ENCODE assay signal across 14 cellular contexts in genomic region chr16:56301391-56301850, GRCh38.
DNase-seq lines count a peak whose midpoint lies in the region; TF ChIP-seq lines count a peak whose summit lies in the region.
"Had no signal": no experiment of that assay in that cellular context is flagged by ENCODE, and none has a peak within 500 bp of the region (broad histone marks: within the 10 kb centered on the region; RNA-seq: fewer than 3 reads in every experiment).

No MANE protein-coding gene starts in this region.

- H3K27ac Mint-ChIP-seq in type B pancreatic cell, result peak overlapping the region; percentile 46
- H3K27ac Mint-ChIP-seq in activated naive CD8-positive, alpha-beta T cell treated with anti-CD3 and anti-CD28 coated beads for 36 hours, result no peak overlapping the region
- H3K27ac Mint-ChIP-seq: activated naive CD4-positive, alpha-beta T cell treated with anti-CD3 and anti-CD28 coated beads, Interleukin-2, amount 10 ng/mL, durations not matched to agents 7 days and 5 days had no signal

- TF ChIP-seq CTCF in type B pancreatic cell (conservative IDR thresholded peaks at IDR 0.05), result no peak

- H3K27me3 Mint-ChIP-seq in type B pancreatic cell, result no peaks in the 10 kb centered on the region
- H3K27me3 Mint-ChIP-seq in activated naive CD8-positive, alpha-beta T cell treated with anti-CD3 and anti-CD28 coated beads for 36 hours, result peaks cover 12% of the 10 kb centered on the region

- no peaks in the 10 kb centered on the region for H3K36me3 Mint-ChIP-seq in type B pancreatic cell
- H3K36me3 Mint-ChIP-seq in activated naive CD8-positive, alpha-beta T cell treated with anti-CD3 and anti-CD28 coated beads for 36 hours, result no peaks in the 10 kb centered on the region
- H3K36me3 Mint-ChIP-seq: activated naive CD4-positive, alpha-beta T cell treated with anti-CD3 and anti-CD28 coated beads, Interleukin-2, amount 10 ng/mL, durations not matched to agents 7 days and 5 days; immature natural killer cell; naive thymus-derived CD8-positive, alpha-beta T cell had no signal

- peaks cover 45% of the 10 kb centered on the region for H3K4me1 Mint-ChIP-seq in type B pancreatic cell (ENCODE audit: unreplicated experiment)
- H3K4me1 Mint-ChIP-seq in activated naive CD8-positive, alpha-beta T cell treated with anti-CD3 and anti-CD28 coated beads for 36 hours, result peaks cover 8% of the 10 kb centered on the region
- H3K4me1 Mint-ChIP-seq: activated naive CD4-positive, alpha-beta T cell treated with anti-CD3 and anti-CD28 coated beads, Interleukin-2, amount 10 ng/mL, durations not matched to agents 7 days and 5 days; immature natural killer cell had no signal

- H3K9me3 Mint-ChIP-seq in type B pancreatic cell, result no peaks in the 10 kb centered on the region
- H3K9me3 Mint-ChIP-seq in activated naive CD8-positive, alpha-beta T cell treated with anti-CD3 and anti-CD28 coated beads for 36 hours, result no peaks in the 10 kb centered on the region
- H3K9me3 Mint-ChIP-seq: activated naive CD4-positive, alpha-beta T cell treated with anti-CD3 and anti-CD28 coated beads, Interleukin-2, amount 10 ng/mL, durations not matched to agents 7 days and 5 days; immature natural killer cell; naive thymus-derived CD8-positive, alpha-beta T cell had no signal

- DNase-seq in NCI-H2196 (lab: John Stamatoyannopoulos, UW; ENCODE audit: unreplicated experiment), result peak; percentile 1
- no peak for DNase-seq in NCI-H2196 treated with DMSO at 0.1 percent for 48 hours (lab: John Stamatoyannopoulos, UW; ENCODE audit: unreplicated experiment)
- DNase-seq in hypothalamus (lab: John Stamatoyannopoulos, UW), result peak in 27 of 51 donors; percentile 11 to 71 (median 47)
- DNase-seq in type B pancreatic cell (ENCODE audit: extremely low spot score, unreplicated experiment), result no peak
- DNase-seq in NCI-H226, result no peak
- DNase-seq in NCI-H2081 (lab: John Stamatoyannopoulos, UW), result no peak
- no peak for DNase-seq in activated naive CD8-positive, alpha-beta T cell treated with anti-CD3 and anti-CD28 coated beads for 36 hours
- DNase-seq: activated naive CD4-positive, alpha-beta T cell treated with anti-CD3 and anti-CD28 coated beads, Interleukin-2, amount 10 ng/mL, durations not matched to agents 7 days and 5 days; immature natural killer cell; naive thymus-derived CD8-positive, alpha-beta T cell; NCI-H82; stimulated activated CD4-positive, alpha-beta T cell treated with anti-CD3 and anti-CD28 coated beads, Interleukin-15, amount 100 ng/mL, for 24 hours had no signal

- H3K27ac ChIP-seq in angular gyrus (ENCODE audit: low read depth, low read length), result peak overlapping the region; percentile 96
- H3K27ac ChIP-seq: A549 had no signal

- peak overlapping the region; percentile 3 for H3K4me3 Mint-ChIP-seq in type B pancreatic cell
- H3K4me3 Mint-ChIP-seq in activated naive CD8-positive, alpha-beta T cell treated with anti-CD3 and anti-CD28 coated beads for 36 hours, result no peak overlapping the region
- H3K4me3 Mint-ChIP-seq: activated naive CD4-positive, alpha-beta T cell treated with anti-CD3 and anti-CD28 coated beads, Interleukin-2, amount 10 ng/mL, durations not matched to agents 7 days and 5 days; immature natural killer cell; naive thymus-derived CD8-positive, alpha-beta T cell had no signal

Comparison
In these comparisons a context has a peak if more than half of its experiments do, and no peak if none do; other contexts are left out.
1. DNase-seq: peak in NCI-H2196 (single experiment) and hypothalamus (27 of 51); none in NCI-H2196 treated with DMSO at 0.1 percent for 48 hours (single experiment), type B pancreatic cell (single experiment), NCI-H226 (single experiment), NCI-H2081 (0 of 2) and activated naive CD8-positive, alpha-beta T cell treated with anti-CD3 and anti-CD28 coated beads for 36 hours (single experiment).